23 cellular contexts compared by ENCODE assay signal in the genomic region with DNA sequence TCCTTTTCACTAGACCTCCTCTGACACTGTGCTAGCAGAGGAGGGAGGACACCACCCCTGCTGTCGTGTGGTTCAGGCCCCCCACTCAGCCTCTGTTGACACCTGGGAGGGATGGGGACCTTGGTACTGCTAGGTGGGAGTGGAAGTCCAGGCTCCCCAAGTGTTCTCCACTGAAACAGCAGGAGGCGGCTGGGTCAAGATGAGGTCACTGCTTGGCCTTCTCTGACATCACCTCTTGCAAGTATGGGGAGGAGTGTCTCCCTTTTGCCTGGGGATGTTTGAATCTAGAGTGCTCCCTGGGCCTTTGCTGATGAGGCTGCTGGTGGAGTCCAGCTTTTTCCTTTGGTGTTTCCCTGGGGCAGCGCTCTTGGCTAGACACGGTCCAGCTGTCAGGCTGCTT.
"Had no signal": no experiment of that assay in that cellular context is flagged by ENCODE, and none has a peak within 500 bp of the region (broad histone marks: within the 10 kb centered on the region; RNA-seq: fewer than 3 reads in every experiment).

No MANE protein-coding gene starts in this region.

- DNase-seq: dermis blood vessel endothelial cell; dorsolateral prefrontal cortex; effector CD4-positive, alpha-beta T cell; effector memory CD4-positive, alpha-beta T cell; esophagus squamous epithelium; foreskin fibroblast; foreskin melanocyte; gastrocnemius medialis; glutamatergic neuron; head of caudate nucleus; heart right ventricle; hippocampal formation; left cardiac atrium; left lung; left ventricle myocardium superior; lower lobe of right lung; mesenchymal stem cell; midbrain had no signal

- H3K4me3 ChIP-seq: coronary artery, dorsolateral prefrontal cortex, esophagus squamous epithelium, gastrocnemius medialis, heart right ventricle, left lung, lower lobe of right lung had no signal

- H3K27me3 ChIP-seq: esophagus squamous epithelium, gastrocnemius medialis, left lung had no signal

- H3K36me3 ChIP-seq: esophagus squamous epithelium, gastrocnemius medialis, heart right ventricle, left lung, lower lobe of right lung had no signal

- H3K9me3 ChIP-seq: esophagus squamous epithelium, gastrocnemius medialis, heart right ventricle, left lung, lower lobe of right lung had no signal

- H3K27ac ChIP-seq: coronary artery, dorsolateral prefrontal cortex, esophagus squamous epithelium, gastrocnemius medialis, heart right ventricle, left lung, lower lobe of right lung had no signal

- ATAC-seq: gastrocnemius medialis, heart right ventricle, left cardiac atrium, left lung, left ventricle myocardium superior, lower lobe of right lung had no signal

- FAIRE-seq: colon, endothelial cell of umbilical vein, islet of Langerhans, keratinocyte had no signal

- H3K4me1 ChIP-seq: esophagus squamous epithelium, gastrocnemius medialis, left lung, lower lobe of right lung had no signal
